25 cellular contexts compared by ENCODE assay signal in the genomic region with DNA sequence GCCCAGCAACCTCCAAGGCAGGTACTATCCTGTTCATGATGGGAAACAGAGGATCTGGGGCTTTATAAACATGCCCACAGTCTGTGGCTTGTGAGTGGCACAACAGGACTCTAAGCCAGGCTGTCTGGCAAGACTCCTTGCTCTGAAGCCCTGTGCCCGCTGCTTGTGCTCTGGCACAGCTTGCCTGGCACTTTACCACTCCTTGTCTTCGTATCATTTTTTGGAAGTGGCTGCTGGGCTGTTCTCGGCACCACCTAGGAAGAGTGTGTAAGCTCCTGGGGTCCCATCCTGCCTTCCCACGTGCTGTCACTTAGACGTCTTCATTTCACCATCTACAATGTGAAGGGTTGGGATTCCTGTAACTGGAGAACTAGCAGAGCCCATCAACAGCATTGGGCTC. TPM values are rescaled to one million over a fixed set of nuclear protein-coding genes. Genes with fewer than 3 reads are reported as not detected.
DNase-seq lines count a peak whose midpoint lies in the region; ATAC-seq, FAIRE-seq and TF ChIP-seq lines count a peak whose summit lies in the region.
"Had no signal": no experiment of that assay in that cellular context is flagged by ENCODE, and none has a peak within 500 bp of the region (broad histone marks: within the 10 kb centered on the region; RNA-seq: fewer than 3 reads in every experiment).

No MANE protein-coding gene starts in this region.

- H3K36me3 Mint-ChIP-seq in activated T-helper 17 cell treated with anti-CD3 and anti-CD28 coated beads, Interleukin-2, amount 50 U/mL, for 72 hours (ENCODE audit: low read depth), result peaks cover 23% of the 10 kb centered on the region
- peaks cover 0 to 2% of the 10 kb centered on the region in 2 donors for H3K36me3 Mint-ChIP-seq in stimulated activated naive B cell treated with anti-CD40 and anti-IgM and Interleukin-4, amounts not matched to agents 10 μg/mL and 1 μg/mL and 100 μg/mL, for 72 hours
- H3K36me3 Mint-ChIP-seq in WTC11, result no peaks in the 10 kb centered on the region
- H3K36me3 Mint-ChIP-seq: stimulated activated memory B cell treated with anti-CD40 and anti-IgM and Interleukin-4, amounts not matched to agents 10 μg/mL and 1 μg/mL and 100 μg/mL, for 72 hours had no signal

- DNase-seq in GM23248 (no peak), heart left ventricle (no peak), pancreas (no peak), Peyer's patch (no peak), WTC11 (ENCODE audit: low spot score) (no peak)
- DNase-seq in stimulated activated naive CD4-positive, alpha-beta T cell treated with Interleukin-2 at 50 U/mL for 16 hours (lab: John Stamatoyannopoulos, UW), result no peak
- DNase-seq in stimulated activated naive B cell treated with anti-CD40 and anti-IgM and Interleukin-4, amounts not matched to agents 10 μg/mL and 1 μg/mL and 100 μg/mL, for 72 hours, result no peak
- DNase-seq: activated CD8-positive, alpha-beta T cell treated with anti-CD3 and anti-CD28 coated beads, Interleukin-2, amount 10 ng/mL, durations not matched to agents 7 days and 5 days; activated gamma-delta T cell; activated naive CD8-positive, alpha-beta T cell treated with anti-CD3 and anti-CD28 coated beads, Interleukin-2, amount 50 U/mL, for 24 hours; effector memory CD8-positive, alpha-beta T cell; NCI-H1105; NCI-H2029; NCI-H2227 treated with DMSO at 0.1 percent for 48 hours; NCI-H69; stimulated activated CD4-positive, alpha-beta T cell treated with anti-CD3 and anti-CD28 coated beads, Interleukin-4, amount 100 ng/mL, for 1 hour had no signal

- no peak overlapping the region for H3K4me2 ChIP-seq in GM23248 (ENCODE audit: unreplicated experiment)

- no peaks in the 10 kb centered on the region for H3K27me3 ChIP-seq in GM23248 (replicated peaks; ENCODE audit: insufficient read depth)
- no peaks in the 10 kb centered on the region for H3K27me3 ChIP-seq in heart left ventricle
- no peaks in the 10 kb centered on the region for H3K27me3 ChIP-seq in pancreas
- no peaks in the 10 kb centered on the region for H3K27me3 ChIP-seq in Peyer's patch

- H2AFZ ChIP-seq in GM23248, result no peak overlapping the region

- in situ Hi-C loops in GM23248 (cut with MboI), result no loop called here

- intact Hi-C loops in heart left ventricle (cut with DNase I) (no loop called here), pancreas (cut with DNase I) (no loop called here)

- H3K9me2 ChIP-seq in GM23248 (ENCODE audit: insufficient read depth), result no peaks in the 10 kb centered on the region

- H3K4me3 Mint-ChIP-seq in activated T-helper 17 cell treated with anti-CD3 and anti-CD28 coated beads, Interleukin-2, amount 50 U/mL, for 72 hours, result no peak overlapping the region
- no peak overlapping the region for H3K4me3 Mint-ChIP-seq in stimulated activated naive B cell treated with anti-CD40 and anti-IgM and Interleukin-4, amounts not matched to agents 10 μg/mL and 1 μg/mL and 100 μg/mL, for 72 hours
- H3K4me3 Mint-ChIP-seq in WTC11, result no peak overlapping the region
- H3K4me3 Mint-ChIP-seq: activated CD8-positive, alpha-beta T cell treated with anti-CD3 and anti-CD28 coated beads, Interleukin-2, amount 10 ng/mL, durations not matched to agents 7 days and 5 days; activated naive CD8-positive, alpha-beta T cell treated with anti-CD3 and anti-CD28 coated beads, Interleukin-2, amount 50 U/mL, for 24 hours; CD14-positive monocyte; effector memory CD8-positive, alpha-beta T cell; stimulated activated memory B cell treated with anti-CD40 and anti-IgM and Interleukin-4, amounts not matched to agents 10 μg/mL and 1 μg/mL and 100 μg/mL, for 72 hours had no signal

- H3K79me2 ChIP-seq in GM23248 (ENCODE audit: insufficient read depth), result peaks cover 27% of the 10 kb centered on the region

- no peaks in the 10 kb centered on the region for H3K9me3 ChIP-seq in GM23248 (ENCODE audit: low read depth)
- no peaks in the 10 kb centered on the region for H3K9me3 ChIP-seq in heart left ventricle
- no peaks in the 10 kb centered on the region for H3K9me3 ChIP-seq in pancreas
- no peaks in the 10 kb centered on the region for H3K9me3 ChIP-seq in Peyer's patch
- H3K9me3 ChIP-seq: thoracic aorta had no signal

- H3K9me3 Mint-ChIP-seq in activated T-helper 17 cell treated with anti-CD3 and anti-CD28 coated beads, Interleukin-2, amount 50 U/mL, for 72 hours, result no peaks in the 10 kb centered on the region
- no peaks in the 10 kb centered on the region for H3K9me3 Mint-ChIP-seq in stimulated activated naive B cell treated with anti-CD40 and anti-IgM and Interleukin-4, amounts not matched to agents 10 μg/mL and 1 μg/mL and 100 μg/mL, for 72 hours
- H3K9me3 Mint-ChIP-seq in WTC11, result no peaks in the 10 kb centered on the region
- H3K9me3 Mint-ChIP-seq: activated naive CD8-positive, alpha-beta T cell treated with anti-CD3 and anti-CD28 coated beads, Interleukin-2, amount 50 U/mL, for 24 hours; CD14-positive monocyte; effector memory CD8-positive, alpha-beta T cell; stimulated activated memory B cell treated with anti-CD40 and anti-IgM and Interleukin-4, amounts not matched to agents 10 μg/mL and 1 μg/mL and 100 μg/mL, for 72 hours had no signal

- POLR2A ChIA-PET in WTC11 (lab: Charles Lee), result no interaction called here

- no peaks in the 10 kb centered on the region for H4K20me1 ChIP-seq in GM23248 (ENCODE audit: insufficient read depth)

- H3K27me3 Mint-ChIP-seq in activated T-helper 17 cell treated with anti-CD3 and anti-CD28 coated beads, Interleukin-2, amount 50 U/mL, for 72 hours, result no peaks in the 10 kb centered on the region
- no peaks in the 10 kb centered on the region for H3K27me3 Mint-ChIP-seq in stimulated activated naive B cell treated with anti-CD40 and anti-IgM and Interleukin-4, amounts not matched to agents 10 μg/mL and 1 μg/mL and 100 μg/mL, for 72 hours
- H3K27me3 Mint-ChIP-seq in WTC11 (ENCODE audit: low read depth), result no peaks in the 10 kb centered on the region
- H3K27me3 Mint-ChIP-seq: activated naive CD8-positive, alpha-beta T cell treated with anti-CD3 and anti-CD28 coated beads, Interleukin-2, amount 50 U/mL, for 24 hours; stimulated activated memory B cell treated with anti-CD40 and anti-IgM and Interleukin-4, amounts not matched to agents 10 μg/mL and 1 μg/mL and 100 μg/mL, for 72 hours had no signal

- peaks cover 96% of the 10 kb centered on the region for H3F3A ChIP-seq in GM23248 (ENCODE audit: insufficient read depth)

- 30 to 39% methylated on average over 5 of the region's 5 CpGs for WGBS in GM23248 (ENCODE audit: low coverage in 1 of 2, low lambda C conversion rate in 2 of 2, missing lambda C conversion rate in 2 of 2), 2 experiments
- WGBS in heart left ventricle, 4 donors, result 50 to 81% (median 55%) methylated on average over 5 of the region's 5 CpGs
- 45% methylated on average over 5 of the region's 5 CpGs for WGBS in pancreas, 2 donors

- peak overlapping the region; percentile 42 for H3K27ac ChIP-seq in GM23248
- peak overlapping the region in 1 of 12 donors; percentile 15 for H3K27ac ChIP-seq in heart left ventricle
- H3K27ac ChIP-seq in pancreas, result peak overlapping the region in 1 of 4 donors; percentile 28
- H3K27ac ChIP-seq in Peyer's patch, result no peak overlapping the region
- H3K27ac ChIP-seq: HL-60, thoracic aorta had no signal

- no peak for FAIRE-seq in pancreas (lab: Jason Lieb, UNC)
- FAIRE-seq: colon, GM12891, H54 had no signal

- peaks cover 32% of the 10 kb centered on the region for H3K4me1 ChIP-seq in GM23248 (ENCODE audit: insufficient read depth)
- peaks cover 0 to 19% (median 0%) of the 10 kb centered on the region in 12 donors for H3K4me1 ChIP-seq in heart left ventricle
- H3K4me1 ChIP-seq in pancreas, result peaks cover 0 to 3% (median 3%) of the 10 kb centered on the region in 3 donors
- H3K4me1 ChIP-seq in Peyer's patch, result no peaks in the 10 kb centered on the region

- H3K4me3 ChIP-seq in GM23248 (no peak overlapping the region), heart left ventricle (no peak overlapping the region), pancreas (no peak overlapping the region), Peyer's patch (no peak overlapping the region)
- H3K4me3 ChIP-seq: thoracic aorta had no signal

- TF ChIP-seq CTCF in heart left ventricle (IDR thresholded peaks at IDR 0.05), result no peak
- TF ChIP-seq CTCF in pancreas (IDR thresholded peaks at IDR 0.05), result no peak
- TF ChIP-seq CTCF in Peyer's patch (IDR thresholded peaks at IDR 0.05), result no peak
- no peak for TF ChIP-seq CTCF in WTC11 (IDR thresholded peaks at IDR 0.05)

- peaks cover 12% of the 10 kb centered on the region for H3K4me1 Mint-ChIP-seq in activated T-helper 17 cell treated with anti-CD3 and anti-CD28 coated beads, Interleukin-2, amount 50 U/mL, for 72 hours
- peaks cover 27 to 32% of the 10 kb centered on the region in 2 donors for H3K4me1 Mint-ChIP-seq in stimulated activated naive B cell treated with anti-CD40 and anti-IgM and Interleukin-4, amounts not matched to agents 10 μg/mL and 1 μg/mL and 100 μg/mL, for 72 hours
- peaks cover 14% of the 10 kb centered on the region for H3K4me1 Mint-ChIP-seq in WTC11

- CTCF ChIA-PET in WTC11 (lab: Charles Lee), result no interaction called here

- TF ChIP-seq POLR2A in heart left ventricle (IDR thresholded peaks at IDR 0.05) (no peak), Peyer's patch (IDR thresholded peaks at IDR 0.05) (no peak)

- H3K9ac ChIP-seq in GM23248, result peak overlapping the region; percentile 13; the same call in 1 of the 2 replicates

- H3K36me3 ChIP-seq in GM23248 (ENCODE audit: low read depth), result peaks cover 40% of the 10 kb centered on the region
- H3K36me3 ChIP-seq in heart left ventricle, result peaks cover 0 to 23% (median 0%) of the 10 kb centered on the region in 9 donors
- H3K36me3 ChIP-seq in pancreas, result no peaks in the 10 kb centered on the region
- no peaks in the 10 kb centered on the region for H3K36me3 ChIP-seq in Peyer's patch

- H3K27ac Mint-ChIP-seq in activated T-helper 17 cell treated with anti-CD3 and anti-CD28 coated beads, Interleukin-2, amount 50 U/mL, for 72 hours, result peak overlapping the region; percentile 72
- no peak overlapping the region for H3K27ac Mint-ChIP-seq in stimulated activated naive B cell treated with anti-CD40 and anti-IgM and Interleukin-4, amounts not matched to agents 10 μg/mL and 1 μg/mL and 100 μg/mL, for 72 hours
- no peak overlapping the region for H3K27ac Mint-ChIP-seq in WTC11
- H3K27ac Mint-ChIP-seq: activated naive CD8-positive, alpha-beta T cell treated with anti-CD3 and anti-CD28 coated beads, Interleukin-2, amount 50 U/mL, for 24 hours; effector memory CD8-positive, alpha-beta T cell; stimulated activated memory B cell treated with anti-CD40 and anti-IgM and Interleukin-4, amounts not matched to agents 10 μg/mL and 1 μg/mL and 100 μg/mL, for 72 hours had no signal

- no peak for ATAC-seq in activated T-helper 17 cell treated with anti-CD3 and anti-CD28 coated beads, Interleukin-2, amount 50 U/mL, for 72 hours (replicated peaks)
- ATAC-seq in heart left ventricle (peak in 3 of 4 donors; percentile 51 to 66 (median 54)), pancreas (peak; percentile 20 to 56 (median 42)), WTC11 (no peak)
- no peak for ATAC-seq in stimulated activated naive B cell treated with anti-CD40 and anti-IgM and Interleukin-4, amounts not matched to agents 10 μg/mL and 1 μg/mL and 100 μg/mL, for 72 hours (replicated peaks)
- ATAC-seq: activated CD4-positive, CD25-positive, alpha-beta regulatory T cell treated with anti-CD3 and anti-CD28 coated beads, Interleukin-2, amount 50 U/mL, for 24 hours; activated CD8-positive, alpha-beta T cell treated with anti-CD3 and anti-CD28 coated beads, Interleukin-2, amount 10 ng/mL, durations not matched to agents 7 days and 5 days; activated naive CD8-positive, alpha-beta T cell treated with anti-CD3 and anti-CD28 coated beads, Interleukin-2, amount 50 U/mL, for 24 hours; effector memory CD8-positive, alpha-beta T cell; stimulated activated memory B cell treated with anti-CD40 and anti-IgM and Interleukin-4, amounts not matched to agents 10 μg/mL and 1 μg/mL and 100 μg/mL, for 72 hours had no signal

RNA-seq across cellular contexts. Expression of a gene that starts 59.3 kb away (rescaled TPM):
- total RNA-seq in GM23248 (2014; rRNA removed; shearing (Covaris generic)), result 144 and 174 TPM in 2 replicates
- polyA plus RNA-seq in GM23248 (2016; fragmentation: Nextera tagmentation; extraction: Ambion mirVana), result 316 and 320 TPM in 2 replicates
- 10 to 100 TPM; 45.1 to 62.3 TPM for total RNA-seq in activated T-helper 17 cell treated with anti-CD3 and anti-CD28 coated beads, Interleukin-2, amount 50 U/mL, for 72 hours
- 100 to 1,000 TPM in 6 of 9 donors, 10 to 100 TPM in 3; 69.7 to 293 (median 114) TPM for total RNA-seq in heart left ventricle
- 100 to 1,000 TPM; 126 to 143 TPM for polyA plus RNA-seq in heart left ventricle
- 10 to 100 TPM in 1 of 6 donors, 1 to 10 TPM in 5; 1.7 to 11.2 (median 4.4) TPM for total RNA-seq in pancreas
- 10 to 100 TPM; 15.7 to 20.9 TPM for polyA plus RNA-seq in pancreas
- total RNA-seq in Peyer's patch, result 100 to 1,000 TPM; 126 to 311 (median 181) TPM
- total RNA-seq in WTC11 (2021), result 15.9 to 21.0 TPM (median 19.2 TPM) in 3 replicates

Comparison
In these comparisons a context has a peak if more than half of its experiments do, and no peak if none do; other contexts are left out.
1. ATAC-seq: peak in heart left ventricle (3 of 4) and pancreas (4 of 4); none in activated T-helper 17 cell treated with anti-CD3 and anti-CD28 coated beads, Interleukin-2, amount 50 U/mL, for 72 hours (single experiment), stimulated activated naive B cell treated with anti-CD40 and anti-IgM and Interleukin-4, amounts not matched to agents 10 μg/mL and 1 μg/mL and 100 μg/mL, for 72 hours (0 of 2) and WTC11 (single experiment).